ENCODE assay signal across 29 cellular contexts in the genomic region with DNA sequence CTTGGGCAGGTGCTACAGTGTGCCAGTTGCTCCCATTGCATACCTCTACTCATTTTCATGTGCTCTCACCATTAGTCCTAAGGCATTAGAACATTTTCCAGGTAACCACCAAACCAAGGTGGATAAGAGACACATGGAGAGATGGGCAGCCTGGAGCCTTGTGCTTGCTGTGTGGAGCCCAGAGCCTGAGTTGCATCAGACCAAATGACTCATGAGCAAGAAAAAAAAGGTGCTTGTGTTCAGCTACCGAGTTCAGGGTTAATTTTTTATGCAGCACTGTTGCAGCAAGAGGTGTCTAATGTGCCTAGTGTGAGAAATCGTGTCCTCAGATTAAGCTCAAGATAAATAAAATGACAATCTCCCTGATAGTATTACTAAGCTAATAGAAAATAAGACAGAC. TPM values are rescaled to one million over a fixed set of nuclear protein-coding genes. Genes with fewer than 3 reads are reported as not detected.
DNase-seq lines count a peak whose midpoint lies in the region; ATAC-seq and TF ChIP-seq lines count a peak whose summit lies in the region.
"Had no signal": no experiment of that assay in that cellular context is flagged by ENCODE, and none has a peak within 500 bp of the region (broad histone marks: within the 10 kb centered on the region; RNA-seq: fewer than 3 reads in every experiment).

No MANE protein-coding gene starts in this region.

- no peaks in the 10 kb centered on the region for H3F3A ChIP-seq in SK-N-SH (replicated peaks; ENCODE audit: insufficient read depth)

- CTCF ChIA-PET in SK-N-SH (lab: Yijun Ruan, JAX), result no interaction called here

- peaks cover 19% of the 10 kb centered on the region for H3K27me3 Mint-ChIP-seq in T-helper 17 cell
- H3K27me3 Mint-ChIP-seq: IgD-negative memory B cell had no signal

- no peaks in the 10 kb centered on the region for H3K4me1 Mint-ChIP-seq in T-helper 17 cell
- H3K4me1 Mint-ChIP-seq: activated CD4-positive, alpha-beta T cell treated with anti-CD3 and anti-CD28 coated beads, Interleukin-2, amount 10 ng/mL, durations not matched to agents 7 days and 5 days; IgD-negative memory B cell; natural killer cell had no signal

- no peak overlapping the region for H3K27ac Mint-ChIP-seq in T-helper 17 cell
- H3K27ac Mint-ChIP-seq: activated CD4-positive, alpha-beta T cell treated with anti-CD3 and anti-CD28 coated beads, Interleukin-2, amount 10 ng/mL, durations not matched to agents 7 days and 5 days; activated naive CD4-positive, alpha-beta T cell treated with anti-CD3 and anti-CD28 coated beads, Interleukin-2, amount 50 U/mL, for 72 hours; IgD-negative memory B cell; natural killer cell had no signal

- H3K4me3 Mint-ChIP-seq in T-helper 17 cell, result no peak overlapping the region
- H3K4me3 Mint-ChIP-seq: activated CD4-positive, alpha-beta T cell treated with anti-CD3 and anti-CD28 coated beads, Interleukin-2, amount 10 ng/mL, durations not matched to agents 7 days and 5 days; IgD-negative memory B cell; natural killer cell had no signal

- H3K27ac ChIP-seq in SK-N-SH (ENCODE audit: low read depth in 2 of 2, low read length in 1 of 2) (no peak overlapping the region), RWPE2 (ENCODE audit: poor library complexity, severe bottlenecking) (no peak overlapping the region)
- H3K27ac ChIP-seq: heart left ventricle, left lung, ovary, right atrium auricular region, upper lobe of left lung, VCaP had no signal

- WGBS in SK-N-SH (ENCODE audit: low lambda C conversion rate), result 53% methylated on average over 2 of the region's 2 CpGs

- H3K4me1 ChIP-seq in SK-N-SH (ENCODE audit: control insufficient read depth in 1 of 2, insufficient read depth in 2 of 2, low read depth in 1 of 2, low read length in 1 of 2), result peaks cover 0 to 11% of the 10 kb centered on the region in 2 experiments; a peak in 3 of 4 replicates
- peaks cover 3% of the 10 kb centered on the region for H3K4me1 ChIP-seq in RWPE2 (ENCODE audit: insufficient read depth, poor library complexity, severe bottlenecking)
- H3K4me1 ChIP-seq: Caco-2, heart left ventricle, left lung, right atrium auricular region, upper lobe of left lung had no signal

- no peak for TF ChIP-seq RAD21 in SK-N-SH (IDR thresholded peaks at IDR 0.05; ENCODE audit: low read length)

- H3K9ac ChIP-seq in SK-N-SH, result no peak overlapping the region

- POLR2A ChIA-PET in SK-N-SH (lab: Yijun Ruan, JAX), result no interaction called here

- H3K9me2 ChIP-seq in SK-N-SH, result no peaks in the 10 kb centered on the region

- H3K27me3 ChIP-seq in SK-N-SH (ENCODE audit: insufficient read depth), result no peaks in the 10 kb centered on the region
- peaks cover 9% of the 10 kb centered on the region for H3K27me3 ChIP-seq in RWPE2 (ENCODE audit: insufficient read depth, poor library complexity, severe bottlenecking)
- H3K27me3 ChIP-seq: BE2C, MG63, ovary, right atrium auricular region, upper lobe of left lung had no signal

- H3K79me2 ChIP-seq in SK-N-SH (ENCODE audit: insufficient read depth), result no peaks in the 10 kb centered on the region

- no peak overlapping the region for H2AFZ ChIP-seq in SK-N-SH (ENCODE audit: low read depth)

- H3K4me2 ChIP-seq in SK-N-SH, result no peak overlapping the region

- H3K36me3 Mint-ChIP-seq in T-helper 17 cell (ENCODE audit: low read depth), result no peaks in the 10 kb centered on the region
- H3K36me3 Mint-ChIP-seq: activated naive CD4-positive, alpha-beta T cell treated with anti-CD3 and anti-CD28 coated beads, Interleukin-2, amount 50 U/mL, for 72 hours; IgD-negative memory B cell; natural killer cell had no signal

- H4K20me1 ChIP-seq in SK-N-SH (ENCODE audit: insufficient read depth), result no peaks in the 10 kb centered on the region

- no peak for TF ChIP-seq CTCF in SK-N-SH (IDR thresholded peaks at IDR 0.05)
- TF ChIP-seq CTCF in RWPE2 (IDR thresholded peaks at IDR 0.05; ENCODE audit: poor library complexity, severe bottlenecking), result no peak
- TF ChIP-seq CTCF in epithelial cell of esophagus (IDR thresholded peaks at IDR 0.05; ENCODE audit: insufficient read depth, low read depth, low read length, missing control alignments), result no peak
- TF ChIP-seq CTCF in GM13976 (IDR thresholded peaks at IDR 0.05; ENCODE audit: borderline replicate concordance, control extremely low read depth, extremely low read depth, insufficient read depth, missing control alignments), result no peak

- H3K36me3 ChIP-seq in SK-N-SH (replicated peaks in 1 of 2; ENCODE audit: control insufficient read depth in 1 of 2, insufficient read depth in 2 of 2, low read length in 1 of 2) (no peaks in the 10 kb centered on the region), RWPE2 (ENCODE audit: low read depth) (no peaks in the 10 kb centered on the region)
- H3K36me3 ChIP-seq: BE2C, heart left ventricle, left lung, MG63, ovary, right atrium auricular region, upper lobe of left lung had no signal

- no peak overlapping the region for H3K4me3 ChIP-seq in SK-N-SH (ENCODE audit: low read depth in 2 of 2, low read length in 1 of 2)
- no peak overlapping the region for H3K4me3 ChIP-seq in RWPE2 (ENCODE audit: severe bottlenecking)
- H3K4me3 ChIP-seq in epithelial cell of esophagus (ENCODE audit: low read length), result no peak overlapping the region
- H3K4me3 ChIP-seq: heart left ventricle, left lung, MG63, ovary, right atrium auricular region, upper lobe of left lung had no signal

- in situ Hi-C loops in GM13976 (cut with MboI; ENCODE audit: low sequenced_read_pairs, unreplicated experiment), result no loop called here

- H3K9me3 ChIP-seq in SK-N-SH (no peaks in the 10 kb centered on the region), RWPE2 (ENCODE audit: severe bottlenecking) (no peaks in the 10 kb centered on the region), T-helper 17 cell (ENCODE audit: control insufficient read depth, low read length, poor library complexity, severe bottlenecking) (peaks cover under 1% of the 10 kb centered on the region)
- H3K9me3 ChIP-seq: BE2C, Caco-2, heart left ventricle, left lung, MG63, ovary, right atrium auricular region, upper lobe of left lung had no signal

- no peak for DNase-seq in SK-N-SH
- no peak for DNase-seq in RWPE2 (ENCODE audit: low spot score)
- peak; percentile 81 for DNase-seq in epithelial cell of esophagus (ENCODE audit: low read depth)
- DNase-seq in renal cortical epithelial cell (ENCODE audit: low read depth), result peak; percentile 91
- no peak for DNase-seq in T-helper 17 cell
- DNase-seq in GM13976 (ENCODE audit: low spot score), result no peak
- DNase-seq: activated CD4-positive, alpha-beta T cell treated with anti-CD3 and anti-CD28 coated beads, Interleukin-2, amount 10 ng/mL, durations not matched to agents 7 days and 5 days; BE2C; Caco-2; cortex of kidney; GOT3; heart left ventricle; left lung; MG63; midbrain; natural killer cell; NCI-H1694 treated with DMSO at 0.1 percent for 48 hours; NCI-H526 treated with DMSO at 0.1 percent for 48 hours; ovary; Right ventricle myocardium superior; stimulated activated CD4-positive, alpha-beta T cell treated with anti-CD3 and anti-CD28 coated beads, Interleukin-15, amount 100 ng/mL, for 24 hours; upper lobe of left lung had no signal

- TF ChIP-seq EP300 in SK-N-SH (IDR thresholded peaks at IDR 0.05; ENCODE audit: borderline replicate concordance in 1 of 2, low read depth in 1 of 2, low read length in 1 of 2), result no peak

- ATAC-seq in SK-N-SH treated with all-trans-retinoic acid at 6 μM for 48 hours (no peak), RWPE2 (ENCODE audit: low read depth) (peak; percentile 49; the same call in 1 of the 3 replicates), GM19397 (IDR thresholded peaks at IDR 0.05; ENCODE audit: unreplicated experiment) (no peak), T-helper 17 cell (no peak)
- ATAC-seq: activated naive CD4-positive, alpha-beta T cell treated with anti-CD3 and anti-CD28 coated beads, Interleukin-2, amount 50 U/mL, for 72 hours; heart left ventricle; left lung; natural killer cell had no signal

TF ChIP-seq in SK-N-SH, 30 proteins besides CTCF, POLR2A, EP300 and RAD21:
- no peak for TF ChIP-seq EZH2phosphoT487 (IDR thresholded peaks at IDR 0.05; ENCODE audit: borderline replicate concordance, low read depth)
- TF ChIP-seq, protein P1, sequence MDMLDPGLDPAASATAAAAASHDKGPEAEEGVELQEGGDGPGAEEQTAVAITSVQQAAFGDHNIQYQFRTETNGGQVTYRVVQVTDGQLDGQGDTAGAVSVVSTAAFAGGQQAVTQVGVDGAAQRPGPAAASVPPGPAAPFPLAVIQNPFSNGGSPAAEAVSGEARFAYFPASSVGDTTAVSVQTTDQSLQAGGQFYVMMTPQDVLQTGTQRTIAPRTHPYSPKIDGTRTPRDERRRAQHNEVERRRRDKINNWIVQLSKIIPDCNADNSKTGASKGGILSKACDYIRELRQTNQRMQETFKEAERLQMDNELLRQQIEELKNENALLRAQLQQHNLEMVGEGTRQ (IDR thresholded peaks at IDR 0.05; ENCODE audit: borderline replicate concordance, low read depth, low read length), result no peak
- TF ChIP-seq FOSL2 (IDR thresholded peaks at IDR 0.05; ENCODE audit: borderline replicate concordance, low read depth), result 0 out of 2 replicates have a peak, but pooled peaks have one; percentile 9
- no peak for TF ChIP-seq ELF1 (IDR thresholded peaks at IDR 0.05)
- TF ChIP-seq SIN3A (IDR thresholded peaks at IDR 0.05; ENCODE audit: borderline replicate concordance, low read depth, low read length), result no peak

TF ChIP-seq in SK-N-SH treated with all-trans-retinoic acid at 6 μM for 48 hours, 23 proteins besides CTCF, POLR2A, EP300 and RAD21:
- no peak for TF ChIP-seq ZFP30 (CRISPR knock-in tag; IDR thresholded peaks at IDR 0.05)

RNA-seq across cellular contexts. Expression of gene UNC5C, which starts 7.7 kb away (rescaled TPM):
- polyA plus RNA-seq in SK-N-SH (2012; rRNA removed), result 3.3 and 5.4 TPM in 2 replicates
- 3.9 and 5.5 TPM in 2 replicates for polyA plus RNA-seq in SK-N-SH (2012; cell fraction: cytosol; rRNA removed)
- polyA plus RNA-seq in SK-N-SH (2012; cell fraction: nucleus; rRNA removed), result 3.7 and 5.9 TPM in 2 replicates
- 0.05 TPM in 1 of 2 replicates, not detected in the other for total RNA-seq in renal cortical epithelial cell
- under 1 TPM in 1 of 2 donors, not detected in 1; 0.18 TPM for total RNA-seq in T-helper 17 cell
- total RNA-seq: activated CD4-positive, alpha-beta T cell treated with anti-CD3 and anti-CD28 coated beads, Interleukin-2, amount 10 ng/mL, durations not matched to agents 7 days and 5 days; activated naive CD4-positive, alpha-beta T cell treated with anti-CD3 and anti-CD28 coated beads, Interleukin-2, amount 50 U/mL, for 72 hours; Caco-2; natural killer cell; T-helper 1 cell treated with Interleukin-12 subunit alpha and Interleukin-12 subunit beta and Interleukin-4 antibody, amounts not matched to agents 30 ng/mL and 1 ng/mL, for 36 hours had no signal
- polyA plus RNA-seq: IgD-negative memory B cell had no signal

Comparison
In these comparisons a context has a peak if more than half of its experiments do, and no peak if none do; other contexts are left out.
1. DNase-seq: peak in epithelial cell of esophagus (single experiment) and renal cortical epithelial cell (single experiment); none in SK-N-SH (single experiment), RWPE2 (single experiment), T-helper 17 cell (0 of 3) and GM13976 (single experiment).